In the genomic region with DNA sequence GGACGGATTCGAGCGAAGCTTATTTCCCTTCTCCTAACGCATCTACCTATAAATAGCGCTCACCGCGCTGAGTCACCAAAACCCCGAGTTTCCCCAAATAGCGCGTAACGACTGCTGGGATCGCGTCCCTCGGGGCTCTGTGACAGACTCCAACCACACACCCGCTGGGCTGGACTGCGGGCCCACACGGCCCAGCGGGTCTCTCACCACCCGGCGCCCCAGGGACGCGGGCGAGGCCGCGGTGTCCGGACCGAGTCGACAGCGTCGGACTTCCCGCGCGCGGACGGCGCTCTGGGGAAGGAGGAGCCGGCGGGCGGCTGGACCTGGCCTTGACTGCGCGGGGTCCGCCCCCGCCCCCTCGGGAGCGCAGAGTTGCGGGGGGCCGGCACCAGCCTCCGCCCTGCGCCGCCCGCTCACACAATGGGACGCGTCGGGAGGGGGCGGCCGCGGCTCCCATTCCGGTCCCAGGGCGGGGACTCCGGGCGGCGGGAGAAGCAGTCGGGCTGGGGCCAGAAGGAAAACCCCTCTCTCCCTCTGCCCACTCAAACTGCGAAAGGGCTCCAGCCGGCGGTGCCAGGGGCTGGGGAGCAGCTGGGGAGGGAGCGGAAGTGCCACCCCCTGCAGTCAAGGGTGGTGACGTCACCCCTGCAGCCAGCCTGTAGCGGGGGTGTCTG, we compare ENCODE assay signal across 1 cellular context.
TF ChIP-seq lines count a peak whose summit lies in the region.

No MANE protein-coding gene starts in this region.

TF ChIP-seq in GM12878, 131 proteins besides CTCF, POLR2A, EP300 and RAD21 (continued from another document):
- TF ChIP-seq SIX5 (IDR thresholded peaks at IDR 0.05; ENCODE audit: low read depth, low read length, severe bottlenecking), result no peak
- TF ChIP-seq SIN3A (IDR thresholded peaks at IDR 0.05; ENCODE audit: low read depth, low read length), result peak; percentile 69; the same call in 1 of the 2 replicates
- TF ChIP-seq SUPT20H (IDR thresholded peaks at IDR 0.05; ENCODE audit: borderline replicate concordance, control insufficient read depth, low read depth, low read length), result no peak
- peak; percentile 73; the same call in 1 of the 2 replicates for TF ChIP-seq MEF2A (IDR thresholded peaks at IDR 0.05; ENCODE audit: insufficient read depth, low read depth, low read length)
- TF ChIP-seq, protein P1, sequence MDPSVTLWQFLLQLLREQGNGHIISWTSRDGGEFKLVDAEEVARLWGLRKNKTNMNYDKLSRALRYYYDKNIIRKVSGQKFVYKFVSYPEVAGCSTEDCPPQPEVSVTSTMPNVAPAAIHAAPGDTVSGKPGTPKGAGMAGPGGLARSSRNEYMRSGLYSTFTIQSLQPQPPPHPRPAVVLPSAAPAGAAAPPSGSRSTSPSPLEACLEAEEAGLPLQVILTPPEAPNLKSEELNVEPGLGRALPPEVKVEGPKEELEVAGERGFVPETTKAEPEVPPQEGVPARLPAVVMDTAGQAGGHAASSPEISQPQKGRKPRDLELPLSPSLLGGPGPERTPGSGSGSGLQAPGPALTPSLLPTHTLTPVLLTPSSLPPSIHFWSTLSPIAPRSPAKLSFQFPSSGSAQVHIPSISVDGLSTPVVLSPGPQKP (IDR thresholded peaks at IDR 0.05; ENCODE audit: low read depth, low read length), result peak; percentile 50; the same call in 1 of the 2 replicates
- peak; percentile 49; the same call in 1 of the 2 replicates for TF ChIP-seq LARP7 (IDR thresholded peaks at IDR 0.05)
- no peak for TF ChIP-seq ESRRA (IDR thresholded peaks at IDR 0.05; ENCODE audit: low read length)
- no peak for TF ChIP-seq HCFC1 (IDR thresholded peaks at IDR 0.05; ENCODE audit: low read length)
- TF ChIP-seq BHLHE40 (IDR thresholded peaks at IDR 0.05; ENCODE audit: borderline replicate concordance in 1 of 2, low read depth in 2 of 2, low read length in 1 of 2), result peak; percentile 9 to 34; a peak in 2 of 4 replicates
- TF ChIP-seq, protein P2, sequence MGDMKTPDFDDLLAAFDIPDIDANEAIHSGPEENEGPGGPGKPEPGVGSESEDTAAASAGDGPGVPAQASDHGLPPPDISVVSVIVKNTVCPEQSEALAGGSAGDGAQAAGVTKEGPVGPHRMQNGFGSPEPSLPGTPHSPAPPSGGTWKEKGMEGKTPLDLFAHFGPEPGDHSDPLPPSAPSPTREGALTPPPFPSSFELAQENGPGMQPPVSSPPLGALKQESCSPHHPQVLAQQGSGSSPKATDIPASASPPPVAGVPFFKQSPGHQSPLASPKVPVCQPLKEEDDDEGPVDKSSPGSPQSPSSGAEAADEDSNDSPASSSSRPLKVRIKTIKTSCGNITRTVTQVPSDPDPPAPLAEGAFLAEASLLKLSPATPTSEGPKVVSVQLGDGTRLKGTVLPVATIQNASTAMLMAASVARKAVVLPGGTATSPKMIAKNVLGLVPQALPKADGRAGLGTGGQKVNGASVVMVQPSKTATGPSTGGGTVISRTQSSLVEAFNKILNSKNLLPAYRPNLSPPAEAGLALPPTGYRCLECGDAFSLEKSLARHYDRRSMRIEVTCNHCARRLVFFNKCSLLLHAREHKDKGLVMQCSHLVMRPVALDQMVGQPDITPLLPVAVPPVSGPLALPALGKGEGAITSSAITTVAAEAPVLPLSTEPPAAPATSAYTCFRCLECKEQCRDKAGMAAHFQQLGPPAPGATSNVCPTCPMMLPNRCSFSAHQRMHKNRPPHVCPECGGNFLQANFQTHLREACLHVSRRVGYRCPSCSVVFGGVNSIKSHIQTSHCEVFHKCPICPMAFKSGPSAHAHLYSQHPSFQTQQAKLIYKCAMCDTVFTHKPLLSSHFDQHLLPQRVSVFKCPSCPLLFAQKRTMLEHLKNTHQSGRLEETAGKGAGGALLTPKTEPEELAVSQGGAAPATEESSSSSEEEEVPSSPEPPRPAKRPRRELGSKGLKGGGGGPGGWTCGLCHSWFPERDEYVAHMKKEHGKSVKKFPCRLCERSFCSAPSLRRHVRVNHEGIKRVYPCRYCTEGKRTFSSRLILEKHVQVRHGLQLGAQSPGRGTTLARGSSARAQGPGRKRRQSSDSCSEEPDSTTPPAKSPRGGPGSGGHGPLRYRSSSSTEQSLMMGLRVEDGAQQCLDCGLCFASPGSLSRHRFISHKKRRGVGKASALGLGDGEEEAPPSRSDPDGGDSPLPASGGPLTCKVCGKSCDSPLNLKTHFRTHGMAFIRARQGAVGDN (IDR thresholded peaks at IDR 0.05), result no peak
- no peak for TF ChIP-seq MYB (IDR thresholded peaks at IDR 0.05; ENCODE audit: borderline replicate concordance, low read depth, low read length)
